Comparison of ENCODE assay signal across 17 cellular contexts in the genomic region with DNA sequence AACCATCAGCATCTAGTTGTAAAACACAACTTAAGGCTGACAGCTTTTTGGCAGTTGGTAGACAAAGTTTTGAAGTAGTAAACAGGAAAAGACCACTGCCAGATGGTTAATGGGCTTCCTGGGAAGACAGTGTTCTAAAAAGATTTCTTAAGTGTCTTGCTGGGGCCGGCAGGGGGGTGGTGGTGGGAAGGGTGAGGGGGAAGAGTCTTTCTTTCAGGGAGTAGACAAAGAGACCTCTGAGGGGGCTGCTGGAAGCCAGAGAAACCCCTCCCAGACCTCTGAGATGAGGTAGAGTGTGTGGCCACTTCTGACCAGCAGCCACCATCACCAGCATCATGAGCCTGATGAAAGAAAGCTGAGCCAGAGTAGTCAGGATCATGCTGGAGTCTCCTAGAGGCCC.
"Had no signal": no experiment of that assay in that cellular context is flagged by ENCODE, and none has a peak within 500 bp of the region (broad histone marks: within the 10 kb centered on the region; RNA-seq: fewer than 3 reads in every experiment).

No MANE protein-coding gene starts in this region.

- ATAC-seq: activated T-cell treated with anti-CD3 and anti-CD28 coated beads, Interleukin-2, amount 50 U/mL, for 72 hours; left lung had no signal

- H3K27ac ChIP-seq: brain microvascular endothelial cell, esophagus muscularis mucosa, left lung, stomach, thoracic aorta had no signal

- H3K9me3 Mint-ChIP-seq: activated CD4-positive, alpha-beta memory T cell treated with anti-CD3 and anti-CD28 coated beads for 36 hours; activated naive CD8-positive, alpha-beta T cell treated with anti-CD3 and anti-CD28 coated beads for 36 hours; nephron had no signal

- H3K9me3 ChIP-seq: esophagus muscularis mucosa, left lung, stomach, thoracic aorta had no signal

- H3K4me1 ChIP-seq: esophagus muscularis mucosa, left lung, stomach had no signal

- H3K36me3 ChIP-seq: brain microvascular endothelial cell, esophagus muscularis mucosa, left lung, stomach, thoracic aorta had no signal

- DNase-seq: activated CD4-positive, alpha-beta memory T cell treated with anti-CD3 and anti-CD28 coated beads for 36 hours; activated CD8-positive, alpha-beta memory T cell treated with anti-CD3 and anti-CD28 coated beads, Interleukin-2, amount 50 U/mL, for 4 hours; activated gamma-delta T cell treated with Interleukin-2 at 50 U/mL for 16 hours; activated naive CD8-positive, alpha-beta T cell treated with anti-CD3 and anti-CD28 coated beads for 36 hours; activated T-cell treated with anti-CD3 and anti-CD28 coated beads, Interleukin-2, amount 50 U/mL, for 72 hours; brain microvascular endothelial cell; dermis blood vessel endothelial cell; hypothalamus; left lung; retina; stimulated activated CD4-positive, alpha-beta T cell treated with anti-CD3 and anti-CD28 coated beads, Interleukin-15, amount 100 ng/mL, for 24 hours; stimulated activated CD4-positive, alpha-beta T cell treated with anti-CD3 and anti-CD28 coated beads, Interleukin-4, amount 100 ng/mL, for 24 hours; stomach; T-helper 9 cell had no signal

- H3K4me3 ChIP-seq: esophagus muscularis mucosa, left lung, stomach, thoracic aorta had no signal

- H3K27me3 Mint-ChIP-seq: activated CD4-positive, alpha-beta memory T cell treated with anti-CD3 and anti-CD28 coated beads for 36 hours; activated naive CD8-positive, alpha-beta T cell treated with anti-CD3 and anti-CD28 coated beads for 36 hours had no signal

- H3K36me3 Mint-ChIP-seq: activated CD4-positive, alpha-beta memory T cell treated with anti-CD3 and anti-CD28 coated beads for 36 hours; activated naive CD8-positive, alpha-beta T cell treated with anti-CD3 and anti-CD28 coated beads for 36 hours had no signal

- H3K27ac Mint-ChIP-seq: activated CD4-positive, alpha-beta memory T cell treated with anti-CD3 and anti-CD28 coated beads for 36 hours; activated naive CD8-positive, alpha-beta T cell treated with anti-CD3 and anti-CD28 coated beads for 36 hours; activated T-cell treated with anti-CD3 and anti-CD28 coated beads, Interleukin-2, amount 50 U/mL, for 72 hours; nephron had no signal

- H3K4me1 Mint-ChIP-seq: activated naive CD8-positive, alpha-beta T cell treated with anti-CD3 and anti-CD28 coated beads for 36 hours had no signal

- H3K4me3 Mint-ChIP-seq: activated CD4-positive, alpha-beta memory T cell treated with anti-CD3 and anti-CD28 coated beads for 36 hours; activated naive CD8-positive, alpha-beta T cell treated with anti-CD3 and anti-CD28 coated beads for 36 hours; activated T-cell treated with anti-CD3 and anti-CD28 coated beads, Interleukin-2, amount 50 U/mL, for 72 hours; nephron had no signal
